1 cellular context compared by ENCODE assay signal in the genomic region with DNA sequence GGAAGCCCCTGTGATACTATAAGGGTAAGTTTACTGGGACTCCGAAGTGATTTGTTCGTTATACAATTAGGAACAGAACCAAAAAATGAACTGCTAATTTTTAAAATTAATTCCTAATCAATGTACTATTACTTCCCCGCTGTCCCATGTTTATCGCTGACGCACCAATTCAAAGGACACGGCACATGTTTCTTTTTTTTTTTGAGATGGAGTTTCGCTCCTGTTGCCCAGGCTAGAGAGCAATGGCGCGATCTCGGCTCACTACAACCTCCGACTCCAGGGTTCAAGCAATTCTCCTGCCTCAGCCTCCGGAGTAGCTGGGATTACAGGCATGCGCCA.
TF ChIP-seq lines count a peak whose summit lies in the region.

No MANE protein-coding gene starts in this region.

TF ChIP-seq in HCT116, 20 proteins besides CTCF, POLR2A, EP300 and RAD21 (continued from another document):
- TF ChIP-seq SIN3A (IDR thresholded peaks at IDR 0.05; ENCODE audit: low read depth): no peak
- TF ChIP-seq CEBPB (IDR thresholded peaks at IDR 0.05; ENCODE audit: low read depth): no peak
- TF ChIP-seq SP1 (IDR thresholded peaks at IDR 0.05; ENCODE audit: low read depth): no peak
- TF ChIP-seq ZFX (IDR thresholded peaks at IDR 0.05): no peak
